In genomic region chr12:127162307-127162706, GRCh38 we compare ENCODE assay signal across 19 cellular contexts.
DNase-seq lines count a peak whose midpoint lies in the region; ATAC-seq and TF ChIP-seq lines count a peak whose summit lies in the region.
"Had no signal": no experiment of that assay in that cellular context is flagged by ENCODE, and none has a peak within 500 bp of the region (broad histone marks: within the 10 kb centered on the region; RNA-seq: fewer than 3 reads in every experiment).

No MANE protein-coding gene starts in this region.

- no peaks in the 10 kb centered on the region for H3K9me2 ChIP-seq in GM23338 (ENCODE audit: insufficient read depth)

- H3K27ac Mint-ChIP-seq in GM23338 (no peak overlapping the region), immature natural killer cell (peak overlapping the region; percentile 32 to 92 (median 78))
- H3K27ac Mint-ChIP-seq: memory B cell; naive B cell; stimulated activated naive B cell treated with anti-CD40 and anti-IgM and Interleukin-4, amounts not matched to agents 10 μg/mL and 1 μg/mL and 100 μg/mL, for 72 hours had no signal

- peak overlapping the region; percentile 57 for H3K9ac ChIP-seq in adipocyte (ENCODE audit: low read length)

- ATAC-seq in GM23338 (no peak), GM19328 (IDR thresholded peaks at IDR 0.05; ENCODE audit: unreplicated experiment) (no peak)
- ATAC-seq: psoas muscle had no signal

- H3K27ac ChIP-seq in GM23338 (ENCODE audit: low read depth): no peak overlapping the region
- H3K27ac ChIP-seq: psoas muscle, thoracic aorta had no signal

- H3K27me3 ChIP-seq in GM23338 (ENCODE audit: insufficient read depth) (no peaks in the 10 kb centered on the region), adipocyte (replicated peaks; ENCODE audit: control insufficient read depth, insufficient read depth, low read length) (no peaks in the 10 kb centered on the region)

- H3K9me3 Mint-ChIP-seq in GM23338: peaks cover 11% of the 10 kb centered on the region
- peaks cover 0 to 7% (median 2%) of the 10 kb centered on the region in 6 donors for H3K9me3 Mint-ChIP-seq in immature natural killer cell
- H3K9me3 Mint-ChIP-seq: activated CD4-positive, alpha-beta T cell treated with anti-CD3 and anti-CD28 coated beads, Interleukin-2, amount 10 ng/mL, durations not matched to agents 24 days and 14 days; memory B cell had no signal

- H3K4me1 Mint-ChIP-seq in GM23338: no peaks in the 10 kb centered on the region
- H3K4me1 Mint-ChIP-seq in immature natural killer cell: peaks cover 42 to 46% of the 10 kb centered on the region in 2 donors

- in situ Hi-C loops in ACHN (cut with HindIII; ENCODE audit: low pct_ligation_motif_present, low pct_unique_long_range_greater_than_20kb, low sequenced_read_pairs): no loop called here

- no peak overlapping the region for H3K4me3 ChIP-seq in GM23338
- no peak overlapping the region for H3K4me3 ChIP-seq in adipocyte (ENCODE audit: low read length)
- H3K4me3 ChIP-seq: psoas muscle, thoracic aorta had no signal

- H3K36me3 ChIP-seq in GM23338 (ENCODE audit: insufficient read depth) (no peaks in the 10 kb centered on the region), adipocyte (ENCODE audit: control insufficient read depth, insufficient read depth, low read length, severe bottlenecking) (no peaks in the 10 kb centered on the region)
- H3K36me3 ChIP-seq: thoracic aorta had no signal

- peaks cover 12% of the 10 kb centered on the region for H3K9me3 ChIP-seq in adipocyte (ENCODE audit: control insufficient read depth, low read length)
- H3K9me3 ChIP-seq: psoas muscle, thoracic aorta had no signal

- H3K4me1 ChIP-seq in GM23338 (ENCODE audit: insufficient read depth): no peaks in the 10 kb centered on the region
- peaks cover 12% of the 10 kb centered on the region for H3K4me1 ChIP-seq in adipocyte (ENCODE audit: control insufficient read depth, insufficient read depth, low read length)
- H3K4me1 ChIP-seq: psoas muscle had no signal

- no peak overlapping the region for H3K4me3 Mint-ChIP-seq in GM23338
- H3K4me3 Mint-ChIP-seq in immature natural killer cell: peak overlapping the region in 4 of 5 donors; percentile 33 to 73 (median 53)
- H3K4me3 Mint-ChIP-seq: memory B cell; naive B cell; stimulated activated naive B cell treated with anti-CD40 and anti-IgM and Interleukin-4, amounts not matched to agents 10 μg/mL and 1 μg/mL and 100 μg/mL, for 72 hours had no signal

- H3F3A ChIP-seq in GM23338 (replicated peaks; ENCODE audit: low read depth): no peaks in the 10 kb centered on the region

- H3K36me3 Mint-ChIP-seq in GM23338 (ENCODE audit: low read depth): peaks cover 31% of the 10 kb centered on the region
- H3K36me3 Mint-ChIP-seq in immature natural killer cell: no peaks in the 10 kb centered on the region
- H3K36me3 Mint-ChIP-seq: CD4-positive, alpha-beta memory T cell; memory B cell had no signal

- H3K79me2 ChIP-seq in GM23338 (replicated peaks; ENCODE audit: insufficient read depth): no peaks in the 10 kb centered on the region

- H3K4me2 ChIP-seq in GM23338: no peak overlapping the region

- H4K20me1 ChIP-seq in GM23338 (replicated peaks; ENCODE audit: insufficient read depth): no peaks in the 10 kb centered on the region

- H3K27me3 Mint-ChIP-seq in GM23338 (ENCODE audit: insufficient read depth, low read depth, poor library complexity): peaks cover 3% of the 10 kb centered on the region
- peaks cover 0 to 6% (median 4%) of the 10 kb centered on the region in 3 donors for H3K27me3 Mint-ChIP-seq in immature natural killer cell (ENCODE audit: low read depth in 3 of 3)
- H3K27me3 Mint-ChIP-seq: CD4-positive, alpha-beta memory T cell had no signal

- DNase-seq in ACHN (peak; percentile 46), GM23338 (ENCODE audit: low spot score) (peak; percentile 35), adipocyte (ENCODE audit: low read depth) (no peak), immature natural killer cell (no peak), occipital lobe (lab: John Stamatoyannopoulos, UW) (no peak), SHP77 (lab: John Stamatoyannopoulos, UW) (no peak), COLO829 (ENCODE audit: low spot score) (no peak)
- DNase-seq: DMS79 treated with DMSO at 0.1 percent for 48 hours; hippocampal formation; naive B cell; NCI-H1417; NCI-H526; psoas muscle; stimulated activated naive B cell treated with anti-CD40 and anti-IgM and Interleukin-4, amounts not matched to agents 10 μg/mL and 1 μg/mL and 100 μg/mL, for 72 hours had no signal

- no peak for TF ChIP-seq CTCF in GM23338 (conservative IDR thresholded peaks at IDR 0.05; ENCODE audit: low read depth in 2 of 2)

- no peak overlapping the region for H2AFZ ChIP-seq in GM23338

TF ChIP-seq in GM23338, 12 proteins besides CTCF, POLR2A, EP300 and RAD21 (continues in another document):
- TF ChIP-seq CREB1 (CRISPR knock-in tag; IDR thresholded peaks at IDR 0.05; ENCODE audit: low read depth): no peak
- TF ChIP-seq, protein P1, sequence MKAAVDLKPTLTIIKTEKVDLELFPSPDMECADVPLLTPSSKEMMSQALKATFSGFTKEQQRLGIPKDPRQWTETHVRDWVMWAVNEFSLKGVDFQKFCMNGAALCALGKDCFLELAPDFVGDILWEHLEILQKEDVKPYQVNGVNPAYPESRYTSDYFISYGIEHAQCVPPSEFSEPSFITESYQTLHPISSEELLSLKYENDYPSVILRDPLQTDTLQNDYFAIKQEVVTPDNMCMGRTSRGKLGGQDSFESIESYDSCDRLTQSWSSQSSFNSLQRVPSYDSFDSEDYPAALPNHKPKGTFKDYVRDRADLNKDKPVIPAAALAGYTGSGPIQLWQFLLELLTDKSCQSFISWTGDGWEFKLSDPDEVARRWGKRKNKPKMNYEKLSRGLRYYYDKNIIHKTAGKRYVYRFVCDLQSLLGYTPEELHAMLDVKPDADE (IDR thresholded peaks at IDR 0.05): no peak
- TF ChIP-seq EZH2 (IDR thresholded peaks at IDR 0.05; ENCODE audit: low read depth, unreplicated experiment): no peak
- TF ChIP-seq, protein P2, sequence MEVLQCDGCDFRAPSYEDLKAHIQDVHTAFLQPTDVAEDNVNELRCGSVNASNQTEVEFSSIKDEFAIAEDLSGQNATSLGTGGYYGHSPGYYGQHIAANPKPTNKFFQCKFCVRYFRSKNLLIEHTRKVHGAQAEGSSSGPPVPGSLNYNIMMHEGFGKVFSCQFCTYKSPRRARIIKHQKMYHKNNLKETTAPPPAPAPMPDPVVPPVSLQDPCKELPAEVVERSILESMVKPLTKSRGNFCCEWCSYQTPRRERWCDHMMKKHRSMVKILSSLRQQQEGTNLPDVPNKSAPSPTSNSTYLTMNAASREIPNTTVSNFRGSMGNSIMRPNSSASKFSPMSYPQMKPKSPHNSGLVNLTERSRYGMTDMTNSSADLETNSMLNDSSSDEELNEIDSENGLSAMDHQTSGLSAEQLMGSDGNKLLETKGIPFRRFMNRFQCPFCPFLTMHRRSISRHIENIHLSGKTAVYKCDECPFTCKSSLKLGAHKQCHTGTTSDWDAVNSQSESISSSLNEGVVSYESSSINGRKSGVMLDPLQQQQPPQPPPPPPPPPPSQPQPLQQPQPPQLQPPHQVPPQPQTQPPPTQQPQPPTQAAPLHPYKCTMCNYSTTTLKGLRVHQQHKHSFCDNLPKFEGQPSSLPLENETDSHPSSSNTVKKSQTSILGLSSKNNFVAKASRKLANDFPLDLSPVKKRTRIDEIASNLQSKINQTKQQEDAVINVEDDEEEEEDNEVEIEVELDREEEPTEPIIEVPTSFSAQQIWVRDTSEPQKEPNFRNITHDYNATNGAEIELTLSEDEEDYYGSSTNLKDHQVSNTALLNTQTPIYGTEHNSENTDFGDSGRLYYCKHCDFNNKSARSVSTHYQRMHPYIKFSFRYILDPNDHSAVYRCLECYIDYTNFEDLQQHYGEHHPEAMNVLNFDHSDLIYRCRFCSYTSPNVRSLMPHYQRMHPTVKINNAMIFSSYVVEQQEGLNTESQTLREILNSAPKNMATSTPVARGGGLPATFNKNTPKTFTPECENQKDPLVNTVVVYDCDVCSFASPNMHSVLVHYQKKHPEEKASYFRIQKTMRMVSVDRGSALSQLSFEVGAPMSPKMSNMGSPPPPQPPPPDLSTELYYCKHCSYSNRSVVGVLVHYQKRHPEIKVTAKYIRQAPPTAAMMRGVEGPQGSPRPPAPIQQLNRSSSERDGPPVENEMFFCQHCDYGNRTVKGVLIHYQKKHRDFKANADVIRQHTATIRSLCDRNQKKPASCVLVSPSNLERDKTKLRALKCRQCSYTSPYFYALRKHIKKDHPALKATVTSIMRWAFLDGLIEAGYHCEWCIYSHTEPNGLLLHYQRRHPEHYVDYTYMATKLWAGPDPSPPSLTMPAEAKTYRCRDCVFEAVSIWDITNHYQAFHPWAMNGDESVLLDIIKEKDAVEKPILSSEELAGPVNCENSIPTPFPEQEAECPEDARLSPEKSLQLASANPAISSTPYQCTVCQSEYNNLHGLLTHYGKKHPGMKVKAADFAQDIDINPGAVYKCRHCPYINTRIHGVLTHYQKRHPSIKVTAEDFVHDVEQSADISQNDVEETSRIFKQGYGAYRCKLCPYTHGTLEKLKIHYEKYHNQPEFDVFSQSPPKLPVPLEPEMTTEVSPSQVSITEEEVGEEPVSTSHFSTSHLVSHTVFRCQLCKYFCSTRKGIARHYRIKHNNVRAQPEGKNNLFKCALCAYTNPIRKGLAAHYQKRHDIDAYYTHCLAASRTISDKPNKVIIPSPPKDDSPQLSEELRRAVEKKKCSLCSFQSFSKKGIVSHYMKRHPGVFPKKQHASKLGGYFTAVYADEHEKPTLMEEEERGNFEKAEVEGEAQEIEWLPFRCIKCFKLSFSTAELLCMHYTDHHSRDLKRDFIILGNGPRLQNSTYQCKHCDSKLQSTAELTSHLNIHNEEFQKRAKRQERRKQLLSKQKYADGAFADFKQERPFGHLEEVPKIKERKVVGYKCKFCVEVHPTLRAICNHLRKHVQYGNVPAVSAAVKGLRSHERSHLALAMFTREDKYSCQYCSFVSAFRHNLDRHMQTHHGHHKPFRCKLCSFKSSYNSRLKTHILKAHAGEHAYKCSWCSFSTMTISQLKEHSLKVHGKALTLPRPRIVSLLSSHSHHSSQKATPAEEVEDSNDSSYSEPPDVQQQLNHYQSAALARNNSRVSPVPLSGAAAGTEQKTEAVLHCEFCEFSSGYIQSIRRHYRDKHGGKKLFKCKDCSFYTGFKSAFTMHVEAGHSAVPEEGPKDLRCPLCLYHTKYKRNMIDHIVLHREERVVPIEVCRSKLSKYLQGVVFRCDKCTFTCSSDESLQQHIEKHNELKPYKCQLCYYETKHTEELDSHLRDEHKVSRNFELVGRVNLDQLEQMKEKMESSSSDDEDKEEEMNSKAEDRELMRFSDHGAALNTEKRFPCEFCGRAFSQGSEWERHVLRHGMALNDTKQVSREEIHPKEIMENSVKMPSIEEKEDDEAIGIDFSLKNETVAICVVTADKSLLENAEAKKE (CRISPR knock-in tag; IDR thresholded peaks at IDR 0.05): no peak
- TF ChIP-seq NANOG (IDR thresholded peaks at IDR 0.05; ENCODE audit: borderline replicate concordance): no peak
- TF ChIP-seq JUNB (IDR thresholded peaks at IDR 0.05; ENCODE audit: unreplicated experiment): no peak
- no peak for TF ChIP-seq STAT1 (IDR thresholded peaks at IDR 0.05; ENCODE audit: unreplicated experiment)
- no peak for TF ChIP-seq EZH2phosphoT487 (IDR thresholded peaks at IDR 0.05; ENCODE audit: unreplicated experiment)

Comparison
In these comparisons a context has a peak if more than half of its experiments do, and no peak if none do; other contexts are left out.
1. DNase-seq: peak in ACHN (single experiment) and GM23338 (single experiment); none in adipocyte (single experiment), immature natural killer cell (0 of 3), occipital lobe (single experiment), SHP77 (0 of 2) and COLO829 (single experiment).